Comparison of ENCODE assay signal across 22 cellular contexts in the genomic region with DNA sequence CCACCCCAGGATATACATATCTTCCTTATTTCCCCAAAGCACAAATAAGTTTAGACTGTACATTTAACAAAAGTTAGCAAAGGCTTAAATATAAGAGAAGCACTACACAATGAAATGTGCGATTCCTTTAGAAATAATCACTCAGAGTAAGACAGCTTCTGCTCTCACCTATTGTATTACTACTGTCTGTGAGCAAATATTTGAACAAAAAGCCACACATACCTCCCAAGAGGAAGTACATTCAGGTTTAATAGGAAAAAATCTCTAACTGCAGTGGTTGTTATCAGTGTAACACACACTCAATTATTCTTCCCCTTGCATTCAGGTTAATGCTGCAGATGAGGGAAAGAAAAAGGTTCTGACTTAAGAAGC. TPM values are rescaled to one million over a fixed set of nuclear protein-coding genes. Genes with fewer than 3 reads are reported as not detected.
DNase-seq lines count a peak whose midpoint lies in the region; ATAC-seq and FAIRE-seq lines count a peak whose summit lies in the region.
"Had no signal": no experiment of that assay in that cellular context is flagged by ENCODE, and none has a peak within 500 bp of the region (broad histone marks: within the 10 kb centered on the region; RNA-seq: fewer than 3 reads in every experiment).

No MANE protein-coding gene starts in this region.

- H3K36me3 ChIP-seq in CD4-positive, CD25-positive, alpha-beta regulatory T cell (ENCODE audit: control insufficient read depth, insufficient read depth, low read length) = no peaks in the 10 kb centered on the region
- H3K36me3 ChIP-seq: spleen had no signal

- peaks cover 6 to 77% (median 32%) of the 10 kb centered on the region in 4 donors for H3K4me1 Mint-ChIP-seq in CD4-positive, CD25-positive, alpha-beta regulatory T cell
- H3K4me1 Mint-ChIP-seq in activated naive CD8-positive, alpha-beta T cell treated with anti-CD3 and anti-CD28 coated beads for 36 hours = peaks cover 20% of the 10 kb centered on the region
- H3K4me1 Mint-ChIP-seq: mesothelial cell of epicardium had no signal

- peak overlapping the region in 3 of 4 donors; percentile 20 to 52 (median 38) for H3K4me3 Mint-ChIP-seq in CD4-positive, CD25-positive, alpha-beta regulatory T cell
- no peak overlapping the region for H3K4me3 Mint-ChIP-seq in activated naive CD8-positive, alpha-beta T cell treated with anti-CD3 and anti-CD28 coated beads for 36 hours
- H3K4me3 Mint-ChIP-seq: HFFc6, mesothelial cell of epicardium had no signal

- no peaks in the 10 kb centered on the region for H3K27me3 Mint-ChIP-seq in CD4-positive, CD25-positive, alpha-beta regulatory T cell
- no peaks in the 10 kb centered on the region for H3K27me3 Mint-ChIP-seq in activated naive CD8-positive, alpha-beta T cell treated with anti-CD3 and anti-CD28 coated beads for 36 hours

- H3K9me3 ChIP-seq in CD4-positive, CD25-positive, alpha-beta regulatory T cell (ENCODE audit: control insufficient read depth in 2 of 2, low read length in 2 of 2) = peaks cover 20 to 28% of the 10 kb centered on the region in 2 experiments
- H3K9me3 ChIP-seq: testis had no signal

- ATAC-seq in CD4-positive, CD25-positive, alpha-beta regulatory T cell (ENCODE audit: low read depth in 2 of 2) = no peak
- no peak for ATAC-seq in HG03025 (IDR thresholded peaks at IDR 0.05; ENCODE audit: low FRiP score, unreplicated experiment)

- H3K4me1 ChIP-seq in CD4-positive, CD25-positive, alpha-beta regulatory T cell (ENCODE audit: control insufficient read depth, insufficient read depth, low read length, poor library complexity, severe bottlenecking) = peaks cover under 1% of the 10 kb centered on the region
- H3K4me1 ChIP-seq: testis had no signal

- intact Hi-C loops in posterior cingulate gyrus (cut with DNase I) = no loop called here

- H3K4me3 ChIP-seq in CD4-positive, CD25-positive, alpha-beta regulatory T cell (ENCODE audit: low read depth, low read length) = no peak overlapping the region
- H3K4me3 ChIP-seq: spleen, testis had no signal

- no peaks in the 10 kb centered on the region for H3K27me3 ChIP-seq in CD4-positive, CD25-positive, alpha-beta regulatory T cell (ENCODE audit: control insufficient read depth, insufficient read depth, low read length)
- H3K27me3 ChIP-seq: spleen, testis had no signal

- peak overlapping the region in 2 of 3 donors; percentile 53 to 72 for H3K27ac Mint-ChIP-seq in CD4-positive, CD25-positive, alpha-beta regulatory T cell
- H3K27ac Mint-ChIP-seq in activated naive CD8-positive, alpha-beta T cell treated with anti-CD3 and anti-CD28 coated beads for 36 hours = peak overlapping the region; percentile 21
- H3K27ac Mint-ChIP-seq: HFFc6, mesothelial cell of epicardium had no signal

- no peak overlapping the region for H3K27ac ChIP-seq in CD4-positive, CD25-positive, alpha-beta regulatory T cell (ENCODE audit: insufficient read depth, low read length, poor library complexity, severe bottlenecking)
- H3K27ac ChIP-seq: 22Rv1, testis had no signal

- no peak for FAIRE-seq in urothelium cell line (lab: Jason Lieb, UNC)
- FAIRE-seq: bronchial epithelial cell had no signal

- peaks cover 0 to 82% (median 19%) of the 10 kb centered on the region in 7 donors for H3K9me3 Mint-ChIP-seq in CD4-positive, CD25-positive, alpha-beta regulatory T cell
- peaks cover 59% of the 10 kb centered on the region for H3K9me3 Mint-ChIP-seq in activated naive CD8-positive, alpha-beta T cell treated with anti-CD3 and anti-CD28 coated beads for 36 hours

- peaks cover 46% of the 10 kb centered on the region for H3K36me3 Mint-ChIP-seq in CD4-positive, CD25-positive, alpha-beta regulatory T cell
- peaks cover 60% of the 10 kb centered on the region for H3K36me3 Mint-ChIP-seq in activated naive CD8-positive, alpha-beta T cell treated with anti-CD3 and anti-CD28 coated beads for 36 hours
- H3K36me3 Mint-ChIP-seq: mesothelial cell of epicardium had no signal

- DNase-seq in NCI-H345 (lab: John Stamatoyannopoulos, UW) = peak; percentile 41
- DNase-seq in NCI-H345 treated with DMSO at 0.1 percent for 48 hours (lab: John Stamatoyannopoulos, UW; ENCODE audit: unreplicated experiment) = no peak
- no peak for DNase-seq in CD4-positive, CD25-positive, alpha-beta regulatory T cell
- DNase-seq in NCI-H2029 treated with DMSO at 0.1 percent for 48 hours (lab: John Stamatoyannopoulos, UW) = peak; percentile 69
- no peak for DNase-seq in activated naive CD8-positive, alpha-beta T cell treated with anti-CD3 and anti-CD28 coated beads for 36 hours
- no peak for DNase-seq in posterior cingulate gyrus
- DNase-seq in urothelium cell line (ENCODE audit: low spot score) = no peak
- DNase-seq: activated CD4-positive, CD25-positive, alpha-beta regulatory T cell; activated CD8-positive, alpha-beta memory T cell treated with anti-CD3 and anti-CD28 coated beads, Interleukin-2, amount 50 U/mL, for 4 hours; DMS79 treated with DMSO at 0.1 percent for 48 hours; erythroblast; HFFc6; NCI-H1105; NCI-H2171 treated with DMSO at 0.1 percent for 48 hours; NCI-H82; testis had no signal

RNA-seq across cellular contexts. Expression of a gene that starts 13.4 kb away (rescaled TPM):
- total RNA-seq in CD4-positive, CD25-positive, alpha-beta regulatory T cell = 90.1 TPM
- 100 to 1,000 TPM; 402 to 667 (median 490) TPM for polyA plus RNA-seq in CD4-positive, CD25-positive, alpha-beta regulatory T cell
- 10 to 100 TPM; 72.0 to 72.7 TPM for total RNA-seq in activated naive CD8-positive, alpha-beta T cell treated with anti-CD3 and anti-CD28 coated beads for 36 hours
- total RNA-seq: bronchial epithelial cell, HFFc6, mesothelial cell of epicardium had no signal
- polyA plus RNA-seq: BJ had no signal

RNA-seq across cellular contexts. Expression of a gene that starts 51.6 kb away (rescaled TPM):
- 43.8 TPM for total RNA-seq in CD4-positive, CD25-positive, alpha-beta regulatory T cell
- 100 to 1,000 TPM; 133 to 236 (median 150) TPM for polyA plus RNA-seq in CD4-positive, CD25-positive, alpha-beta regulatory T cell
- total RNA-seq in activated naive CD8-positive, alpha-beta T cell treated with anti-CD3 and anti-CD28 coated beads for 36 hours = 10 to 100 TPM; 34.2 to 34.8 TPM
- total RNA-seq: bronchial epithelial cell, HFFc6, mesothelial cell of epicardium had no signal
- polyA plus RNA-seq: BJ had no signal

Comparison
In these comparisons a context has a peak if more than half of its experiments do, and no peak if none do; other contexts are left out.
1. DNase-seq: peak in NCI-H345 (single experiment) and NCI-H2029 treated with DMSO at 0.1 percent for 48 hours (single experiment); none in NCI-H345 treated with DMSO at 0.1 percent for 48 hours (single experiment), CD4-positive, CD25-positive, alpha-beta regulatory T cell (0 of 3), activated naive CD8-positive, alpha-beta T cell treated with anti-CD3 and anti-CD28 coated beads for 36 hours (single experiment), posterior cingulate gyrus (0 of 10) and urothelium cell line (single experiment).